Comparison of ENCODE assay signal across 30 cellular contexts in genomic region chr6:130859161-130859867, GRCh38. TPM values are rescaled to one million over a fixed set of nuclear protein-coding genes. Genes with fewer than 3 reads are reported as not detected.
DNase-seq lines count a peak whose midpoint lies in the region; ATAC-seq, FAIRE-seq and TF ChIP-seq lines count a peak whose summit lies in the region.
"Had no signal": no experiment of that assay in that cellular context is flagged by ENCODE, and none has a peak within 500 bp of the region (broad histone marks: within the 10 kb centered on the region; RNA-seq: fewer than 3 reads in every experiment).

No MANE protein-coding gene starts in this region.

- H2AFZ ChIP-seq in HepG2 (ENCODE audit: low read length) = no peak overlapping the region

- TF ChIP-seq RAD21 in HepG2 (CRISPR knock-in tag; IDR thresholded peaks at IDR 0.05) = no peak

- in situ Hi-C loops in HepG2 (cut with HindIII; ENCODE audit: extremely low pct_ligation_motif_present, low pct_unique_long_range_greater_than_20kb) = no loop called here

- H3K27ac ChIP-seq in HepG2 (ENCODE audit: extremely low read length, insufficient read depth, low read length) = peak overlapping the region; percentile 50
- H3K27ac ChIP-seq in right lobe of liver = no peak overlapping the region
- H3K27ac ChIP-seq: HL-60 had no signal

- H3K9me3 ChIP-seq in HepG2 (ENCODE audit: low read length) (peaks cover 4% of the 10 kb centered on the region; the same call in 1 of the 2 replicates), right lobe of liver (no peaks in the 10 kb centered on the region)
- H3K9me3 ChIP-seq: BE2C had no signal

- H3K4me1 ChIP-seq in HepG2 (ENCODE audit: insufficient read depth, low read length) = peaks cover 78% of the 10 kb centered on the region
- peaks cover 0 to 26% (median 5%) of the 10 kb centered on the region in 4 donors for H3K4me1 ChIP-seq in right lobe of liver
- H3K4me1 ChIP-seq: BE2C had no signal

- TF ChIP-seq EP300 in HepG2 (IDR thresholded peaks at IDR 0.05; ENCODE audit: low read depth in 2 of 2, low read length in 2 of 2) (no peak), HepG2 (CRISPR knock-in tag; IDR thresholded peaks at IDR 0.05; ENCODE audit: borderline replicate concordance) (no peak)

- peak overlapping the region; percentile 0 for H3K4me3 Mint-ChIP-seq in type B pancreatic cell
- H3K4me3 Mint-ChIP-seq: CD14-positive monocyte; CD8-positive, alpha-beta memory T cell; T-cell had no signal

- H3K4me2 ChIP-seq in HepG2 (ENCODE audit: low read depth, low read length) = peak overlapping the region; percentile 19; the same call in 1 of the 2 replicates

- intact Hi-C loops in HepG2 (cut with micrococcal nuclease; ENCODE audit: unreplicated experiment) (no loop called here), right lobe of liver (cut with DNase I) (no loop called here)

- H3K4me3 ChIP-seq in HepG2 (replicated peaks in 1 of 3; ENCODE audit: insufficient read depth in 1 of 3, low read depth in 2 of 3, low read length in 3 of 3) (no peak overlapping the region), right lobe of liver (no peak overlapping the region)

- TF ChIP-seq POLR2A in HepG2 (IDR thresholded peaks at IDR 0.05; ENCODE audit: insufficient read depth in 1 of 2, low read depth in 2 of 2, low read length in 2 of 2) (no peak), right lobe of liver (IDR thresholded peaks at IDR 0.05) (no peak)

- no peak overlapping the region for H3K9ac ChIP-seq in HepG2 (ENCODE audit: insufficient read depth, low read depth, low read length)

- H3K9me3 Mint-ChIP-seq in type B pancreatic cell = peaks cover 7% of the 10 kb centered on the region
- H3K9me3 Mint-ChIP-seq: CD8-positive, alpha-beta memory T cell; T-cell had no signal

- FAIRE-seq in HepG2 (lab: Jason Lieb, UNC) = no peak
- FAIRE-seq: GM12892 had no signal

- no peaks in the 10 kb centered on the region for H3K79me2 ChIP-seq in HepG2 (ENCODE audit: insufficient read depth, low read length)

- H3K4me1 Mint-ChIP-seq in type B pancreatic cell (ENCODE audit: unreplicated experiment) = peaks cover 7% of the 10 kb centered on the region
- H3K4me1 Mint-ChIP-seq: CD14-positive monocyte; CD8-positive, alpha-beta memory T cell; T-cell had no signal

- no TSS peak for BruUV-seq in HepG2 (replicated peaks; lab: Mats Ljungman, UMichigan)

- DNase-seq in HepG2 (ENCODE audit: low spot score) (no peak), right lobe of liver (no peak), foreskin melanocyte (peak; percentile 5), type B pancreatic cell (ENCODE audit: extremely low spot score, unreplicated experiment) (no peak), superior temporal gyrus (ENCODE audit: extremely low spot score) (no peak)
- DNase-seq: 8988T; ACHN; BE2C; Calu3; CD8-positive, alpha-beta memory T cell; DMS79 treated with DMSO at 0.1 percent for 48 hours; Karpas-422; NCI-H1092 treated with DMSO at 0.1 percent for 48 hours; NCI-H1436; NCI-H1930; NCI-H2107; NCI-H774; NK-92 treated with Interleukin-12 subunit alpha and Interleukin-12 subunit beta, amount 100 ng/mL, for 24 hours; PC-3; T-cell had no signal

- POLR2A ChIA-PET in HepG2 (lab: Yijun Ruan, JAX) = interaction anchor here (1.2 to 2.4 kb wide), 2 partner anchors 30 to 32 kb away, joined by 3 to 14 read pairs; partner anchors contain the start of gene SMLR1

- H4K20me1 ChIP-seq in HepG2 (ENCODE audit: insufficient read depth, low read length) = no peaks in the 10 kb centered on the region

- peaks cover 7% of the 10 kb centered on the region for H3K36me3 Mint-ChIP-seq in type B pancreatic cell

- H3K27ac Mint-ChIP-seq in type B pancreatic cell = peak overlapping the region; percentile 56
- H3K27ac Mint-ChIP-seq: CD14-positive monocyte; CD8-positive, alpha-beta memory T cell; T-cell had no signal

- peaks cover 0 to 1% of the 10 kb centered on the region in 2 experiments; a peak in 2 of 5 replicates for H3K36me3 ChIP-seq in HepG2 (replicated peaks in 1 of 2; ENCODE audit: control insufficient read depth in 1 of 2, insufficient read depth in 2 of 2, low read length in 2 of 2)
- no peaks in the 10 kb centered on the region for H3K36me3 ChIP-seq in right lobe of liver
- H3K36me3 ChIP-seq: BE2C had no signal

- H3K27me3 ChIP-seq in HepG2 (ENCODE audit: control insufficient read depth in 1 of 2, insufficient read depth in 2 of 2, low read length in 2 of 2) (no peaks in the 10 kb centered on the region), right lobe of liver (no peaks in the 10 kb centered on the region)
- H3K27me3 ChIP-seq: BE2C had no signal

- peaks cover 4% of the 10 kb centered on the region for H3K27me3 Mint-ChIP-seq in type B pancreatic cell
- H3K27me3 Mint-ChIP-seq: CD8-positive, alpha-beta memory T cell; T-cell had no signal

- CTCF ChIA-PET in HepG2 (lab: Yijun Ruan, JAX; ENCODE audit: low intra/inter-chr PET ratio, low total read pairs) = no interaction called here

- WGBS in HepG2 (ENCODE audit: low lambda C conversion rate) = 85% methylated on average over 11 of the region's 11 CpGs
- 81% methylated on average over 3 of the region's 11 CpGs for WGBS in right lobe of liver (ENCODE audit: insufficient coverage, low coverage, low lambda C conversion rate, missing lambda C conversion rate)

- ATAC-seq in HepG2 (no peak), right lobe of liver (no peak), HG03280 (IDR thresholded peaks at IDR 0.05; ENCODE audit: unreplicated experiment) (peak; percentile 69), GM21786 (IDR thresholded peaks at IDR 0.05; ENCODE audit: unreplicated experiment) (no peak), HG02588 (IDR thresholded peaks at IDR 0.05; ENCODE audit: unreplicated experiment) (no peak)
- ATAC-seq: PC-3, Right ventricle myocardium inferior, T-cell had no signal

- TF ChIP-seq CTCF in HepG2 (CRISPR knock-in tag; IDR thresholded peaks at IDR 0.05) = no peak
- TF ChIP-seq CTCF in right lobe of liver (IDR thresholded peaks at IDR 0.05) = no peak
- TF ChIP-seq CTCF in type B pancreatic cell (conservative IDR thresholded peaks at IDR 0.05) = no peak

TF ChIP-seq in HepG2, 621 proteins besides CTCF, POLR2A, EP300 and RAD21 (continues in another document):
- peak; percentile 55; the same call in 1 of the 2 replicates for TF ChIP-seq FOXJ3 (CRISPR knock-in tag; IDR thresholded peaks at IDR 0.05; ENCODE audit: borderline replicate concordance)
- TF ChIP-seq HNRNPL (IDR thresholded peaks at IDR 0.05; ENCODE audit: low read depth, low read length) = no peak
- peak; percentile 73 for TF ChIP-seq ZNF687 (CRISPR knock-in tag; IDR thresholded peaks at IDR 0.05)
- TF ChIP-seq PITX1 (CRISPR knock-in tag; IDR thresholded peaks at IDR 0.05) = 0 out of 2 replicates have a peak, but pooled peaks have one; percentile 7
- TF ChIP-seq ZNF672 (CRISPR knock-in tag; IDR thresholded peaks at IDR 0.05) = no peak

RNA-seq across cellular contexts. Expression of gene SMLR1, which starts 32.1 kb away (rescaled TPM):
- 97.8 and 104 TPM in 2 replicates for total RNA-seq in HepG2 (2016; rRNA removed; fragmentation: Illumina TruSeq; extraction: Trizol)
- total RNA-seq in HepG2 (2016; cell fraction: cytosol; rRNA removed; fragmentation: Illumina TruSeq; extraction: Trizol; ENCODE audit: low read depth) = 41.9 and 46.7 TPM in 2 replicates
- total RNA-seq in HepG2 (2016; cell fraction: insoluble cytoplasmic fraction; rRNA removed; fragmentation: Illumina TruSeq; extraction: Trizol) = 92.4 and 106 TPM in 2 replicates
- total RNA-seq in HepG2 (2016; cell fraction: membrane; rRNA removed; fragmentation: Illumina TruSeq; extraction: Trizol) = 60.2 and 61.3 TPM in 2 replicates
- total RNA-seq in HepG2 (2016; cell fraction: nucleus; rRNA removed; fragmentation: Illumina TruSeq; extraction: Trizol) = 91.8 and 97.0 TPM in 2 replicates
- polyA plus RNA-seq in HepG2 (2011; rRNA removed) = 37.9 and 41.8 TPM in 2 replicates
- polyA plus RNA-seq in HepG2 (2011; cell fraction: cytosol; rRNA removed) = 28.9 and 39.2 TPM in 2 replicates
- polyA plus RNA-seq in HepG2 (2011; cell fraction: nucleus; rRNA removed) = 42.3 and 58.0 TPM in 2 replicates
- 67.5 and 98.6 TPM in 2 replicates for polyA plus RNA-seq in HepG2 (2012)
- 32.8 and 42.1 TPM in 2 replicates for polyA plus RNA-seq in HepG2 (2016; cell fraction: cytosol; fragmentation: Illumina TruSeq; extraction: Trizol; ENCODE audit: low read depth)
- 87.1 and 90.1 TPM in 2 replicates for polyA plus RNA-seq in HepG2 (2016; cell fraction: insoluble cytoplasmic fraction; fragmentation: Illumina TruSeq; extraction: Trizol; ENCODE audit: low read depth)
- polyA plus RNA-seq in HepG2 (2016; cell fraction: membrane; fragmentation: Illumina TruSeq; extraction: Trizol; ENCODE audit: low read depth) = 46.2 and 48.8 TPM in 2 replicates
- polyA plus RNA-seq in HepG2 (2016; cell fraction: nucleus; fragmentation: Illumina TruSeq; extraction: Trizol; ENCODE audit: insufficient read depth, low read depth) = 109 and 122 TPM in 2 replicates
- polyA minus RNA-seq in HepG2 (2011; rRNA and poly(A)+ RNA removed; ENCODE audit: low replicate concordance) = 57.4 TPM in 1 of 2 replicates, not detected in the other
- 15.2 and 17.4 TPM in 2 replicates for polyA minus RNA-seq in HepG2 (2011; cell fraction: cytosol; rRNA and poly(A)+ RNA removed)
- 124 and 145 TPM in 2 replicates for polyA minus RNA-seq in HepG2 (2011; cell fraction: nucleus; rRNA and poly(A)+ RNA removed)
- total RNA-seq in right lobe of liver = 10 to 100 TPM; 10.7 to 46.4 (median 20.1) TPM
- 0.53 and 1.3 TPM in 2 replicates for total RNA-seq in type B pancreatic cell (ENCODE audit: low replicate concordance)
- total RNA-seq: Calu3; CD8-positive, alpha-beta memory T cell; H4; PC-3; Right ventricle myocardium inferior; RPMI7951; SK-MEL-5; T-cell had no signal
- polyA plus RNA-seq: CD14-positive monocyte; CD8-positive, alpha-beta memory T cell had no signal
